ENCODE assay signal across 8 cellular contexts in the genomic region with DNA sequence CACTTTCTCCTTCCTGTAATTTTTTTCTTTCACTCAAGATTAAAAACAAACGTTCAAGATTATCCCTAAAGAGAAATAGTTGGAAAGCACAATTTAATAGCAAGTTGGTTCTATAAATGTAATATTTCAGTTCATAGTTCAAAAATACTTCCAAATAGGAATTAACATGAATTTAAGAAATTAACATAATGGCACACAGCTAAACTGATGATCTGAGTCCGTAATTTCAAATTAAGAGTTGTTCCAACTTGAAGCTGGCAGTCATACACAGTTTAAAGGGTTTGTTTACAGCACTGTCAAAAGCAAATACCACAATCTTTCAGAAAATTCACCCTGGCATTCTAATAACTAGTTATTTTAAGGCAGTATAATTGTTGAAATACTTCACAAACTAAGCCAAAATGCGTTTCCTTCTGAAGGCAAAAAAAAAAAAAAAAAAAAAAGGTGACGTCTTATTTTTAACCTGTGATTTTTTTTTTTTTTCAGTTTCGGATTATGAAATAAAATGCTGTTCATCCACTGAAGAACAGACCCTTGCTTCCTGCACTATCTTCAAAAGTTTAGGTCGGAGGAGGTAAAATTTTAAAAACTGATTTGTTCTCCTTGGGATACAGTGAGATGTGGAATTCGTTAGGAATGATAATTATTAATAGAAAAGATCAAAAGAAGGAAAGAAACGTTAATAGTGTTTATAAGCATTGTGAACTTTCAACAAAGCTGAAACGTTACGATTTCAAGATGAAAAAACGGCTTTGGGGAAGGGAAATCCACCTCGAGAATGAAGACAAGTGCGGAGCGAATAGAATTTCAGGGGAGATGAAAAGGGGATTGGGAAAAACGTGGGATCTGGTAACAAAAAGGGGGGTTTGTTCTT. TPM values are rescaled to one million over a fixed set of nuclear protein-coding genes. Genes with fewer than 3 reads are reported as not detected.
DNase-seq lines count a peak whose midpoint lies in the region; ATAC-seq, FAIRE-seq and TF ChIP-seq lines count a peak whose summit lies in the region.

No MANE protein-coding gene starts in this region.

- H2AFZ ChIP-seq in GM12878 (ENCODE audit: control insufficient read depth, low read depth, low read length) (peak overlapping the region; percentile 45), HepG2 (ENCODE audit: low read length) (no peak overlapping the region)

- H3K9ac ChIP-seq in HUES6 (ENCODE audit: low read length) (peak overlapping the region; percentile 90), GM12878 (ENCODE audit: control insufficient read depth, insufficient read depth, low read length) (peak overlapping the region; percentile 72), HepG2 (ENCODE audit: insufficient read depth, low read depth, low read length) (peak overlapping the region; percentile 99)

- no TSS peak for BruUV-seq in GM12878 (replicated peaks; lab: Mats Ljungman, UMichigan)
- BruUV-seq in HepG2 (replicated peaks; lab: Mats Ljungman, UMichigan): no TSS peak

- no peaks in the 10 kb centered on the region for H3K36me3 ChIP-seq in HUES6 (ENCODE audit: control insufficient read depth, insufficient read depth, low read length)
- no peaks in the 10 kb centered on the region for H3K36me3 ChIP-seq in GM12878 (ENCODE audit: control insufficient read depth in 2 of 2, insufficient read depth in 2 of 2, low read length in 1 of 2)
- H3K36me3 ChIP-seq in HepG2 (replicated peaks in 1 of 2; ENCODE audit: control insufficient read depth in 1 of 2, insufficient read depth in 2 of 2, low read length in 2 of 2): peaks cover 0 to 3% of the 10 kb centered on the region in 2 experiments; a peak in 1 of 5 replicates
- no peaks in the 10 kb centered on the region for H3K36me3 ChIP-seq in tibial artery

- CTCF ChIA-PET in GM12878 (lab: Yijun Ruan, JAX) (interaction anchor here (0.6 to 3.8 kb wide), 7 partner anchors 15 to 847 kb away, joined by 3 to 12 read pairs (median 4); no protein-coding TSS in a partner anchor), HepG2 (lab: Yijun Ruan, JAX; ENCODE audit: low intra/inter-chr PET ratio, low total read pairs) (no interaction called here)

- peaks cover 61% of the 10 kb centered on the region for H3K79me2 ChIP-seq in GM12878 (ENCODE audit: control insufficient read depth, insufficient read depth, low read length)
- peaks cover 67% of the 10 kb centered on the region for H3K79me2 ChIP-seq in HepG2 (ENCODE audit: insufficient read depth, low read length)

- no peaks in the 10 kb centered on the region for H3K9me3 ChIP-seq in HUES6 (ENCODE audit: control insufficient read depth, insufficient read depth, low read depth, low read length)
- H3K9me3 ChIP-seq in GM12878 (replicated peaks; ENCODE audit: control insufficient read depth, insufficient read depth, low read length): no peaks in the 10 kb centered on the region
- no peaks in the 10 kb centered on the region for H3K9me3 ChIP-seq in HepG2 (ENCODE audit: low read length)
- H3K9me3 ChIP-seq in tibial artery: no peaks in the 10 kb centered on the region

- DNase-seq in ACHN: peak; percentile 15
- no peak for DNase-seq in GM12878 (ENCODE audit: low read depth, low spot score)
- no peak for DNase-seq in HepG2 (ENCODE audit: low spot score)
- DNase-seq in tibial artery: no peak
- DNase-seq in stimulated activated CD4-positive, alpha-beta T cell treated with anti-CD3 and anti-CD28 coated beads, Interleukin-2, amount 100 ng/mL, for 48 hours: no peak

- no peaks in the 10 kb centered on the region for H4K20me1 ChIP-seq in GM12878 (ENCODE audit: control insufficient read depth, insufficient read depth)
- H4K20me1 ChIP-seq in HepG2 (ENCODE audit: insufficient read depth, low read length): peaks cover 42% of the 10 kb centered on the region

- intact Hi-C loops in GM12878 (cut with micrococcal nuclease; ENCODE audit: unreplicated experiment) (loop anchor here (2.0 kb wide), 1 partner anchor 155 kb away; no protein-coding TSS in a partner anchor), HepG2 (cut with micrococcal nuclease; ENCODE audit: unreplicated experiment) (loop anchor here (2.0 to 5.0 kb wide), 4 partner anchors 33 to 131 kb away; no protein-coding TSS in a partner anchor), tibial artery (cut with DNase I; ENCODE audit: low total_unique reads) (loop anchor here (10.0 kb wide), 1 partner anchor 821 kb away; a partner anchor contains a TSS)

- H3K4me1 ChIP-seq in HUES6 (ENCODE audit: control insufficient read depth, insufficient read depth, low read length): peaks cover 21% of the 10 kb centered on the region
- H3K4me1 ChIP-seq in GM12878 (ENCODE audit: control insufficient read depth, insufficient read depth, low read length): no peaks in the 10 kb centered on the region; the same call in none of the 2 replicates
- peaks cover 57% of the 10 kb centered on the region for H3K4me1 ChIP-seq in HepG2 (ENCODE audit: insufficient read depth, low read length)
- H3K4me1 ChIP-seq in tibial artery: peaks cover 0 to 40% (median 31%) of the 10 kb centered on the region in 4 donors

- H3K27ac ChIP-seq in HUES6 (ENCODE audit: low read depth, low read length) (peak overlapping the region; percentile 76; the same call in 1 of the 2 replicates), GM12878 (ENCODE audit: control insufficient read depth, insufficient read depth) (peak overlapping the region; percentile 93), HepG2 (ENCODE audit: extremely low read length, insufficient read depth, low read length) (peak overlapping the region; percentile 94), tibial artery (peak overlapping the region; percentile 94 to 97)

- SMC1A ChIA-PET in GM12878 (lab: Charles Lee; ENCODE audit: uncharacterized antibody, unreplicated experiment): interaction anchor here (1.1 to 7.6 kb wide), 12 partner anchors 12 to 207 kb away, joined by 3 to 89 read pairs (median 10); no protein-coding TSS in a partner anchor

- peak overlapping the region; percentile 81 for H3K4me3 ChIP-seq in HUES6 (ENCODE audit: low read depth, low read length)
- H3K4me3 ChIP-seq in GM12878: peak overlapping the region; percentile 93
- peak overlapping the region; percentile 85 to 99 (median 97) for H3K4me3 ChIP-seq in HepG2 (replicated peaks in 1 of 3; ENCODE audit: insufficient read depth in 1 of 3, low read depth in 2 of 3, low read length in 3 of 3)
- peak overlapping the region; percentile 77 to 89 for H3K4me3 ChIP-seq in tibial artery

- TF ChIP-seq CTCF in GM12878 (IDR thresholded peaks at IDR 0.05 in 2 of 3, conservative IDR thresholded peaks at IDR 0.05 in 1 of 3; ENCODE audit: control insufficient read depth in 2 of 3, extremely low read depth in 1 of 3, insufficient read depth in 1 of 3, low read depth in 3 of 3, low read length in 3 of 3) (no peak), HepG2 (CRISPR knock-in tag; IDR thresholded peaks at IDR 0.05) (no peak), tibial artery (IDR thresholded peaks at IDR 0.05) (no peak)

- ATAC-seq in GM12878: no peak
- ATAC-seq in HepG2: no peak
- ATAC-seq in GM21447 (IDR thresholded peaks at IDR 0.05; ENCODE audit: unreplicated experiment): no peak
- no peak for ATAC-seq in HG03565 (IDR thresholded peaks at IDR 0.05; ENCODE audit: unreplicated experiment)

- TF ChIP-seq RAD21 in GM12878 (IDR thresholded peaks at IDR 0.05; ENCODE audit: insufficient read depth, low read depth, low read length): no peak
- TF ChIP-seq RAD21 in HepG2 (CRISPR knock-in tag; IDR thresholded peaks at IDR 0.05): no peak

- FAIRE-seq in GM12878 (lab: Jason Lieb, UNC) (no peak), HepG2 (lab: Jason Lieb, UNC) (no peak)

- H3K4me2 ChIP-seq in GM12878 (ENCODE audit: control insufficient read depth, insufficient read depth) (peak overlapping the region; percentile 30), HepG2 (ENCODE audit: low read depth, low read length) (peak overlapping the region; percentile 79)

- POLR2A ChIA-PET in GM12878 (lab: Charles Lee): interaction anchor here (0.7 to 3.5 kb wide), 8 partner anchors 9 to 101 kb away, joined by 3 to 26 read pairs (median 5); no protein-coding TSS in a partner anchor
- POLR2A ChIA-PET in HepG2 (lab: Yijun Ruan, JAX): interaction anchor here (0.6 to 2.2 kb wide), 11 partner anchors 9 to 235 kb away, joined by 3 to 12 read pairs (median 7); no protein-coding TSS in a partner anchor

- 3% methylated on average over 13 of the region's 15 CpGs for WGBS in GM12878 (ENCODE audit: insufficient coverage, insufficient replicate concordance, low lambda C conversion rate, missing lambda C conversion rate)
- WGBS in HepG2 (ENCODE audit: low lambda C conversion rate): 1% methylated on average over 15 of the region's 15 CpGs

- TF ChIP-seq POLR2A in GM12878 (IDR thresholded peaks at IDR 0.05; ENCODE audit: low read depth, low read length) (no peak), HepG2 (IDR thresholded peaks at IDR 0.05; ENCODE audit: insufficient read depth in 1 of 2, low read depth in 2 of 2, low read length in 2 of 2) (no peak)

- H3K27me3 ChIP-seq in HUES6 (ENCODE audit: control insufficient read depth, insufficient read depth, low read length): no peaks in the 10 kb centered on the region
- no peaks in the 10 kb centered on the region for H3K27me3 ChIP-seq in GM12878 (replicated peaks in 1 of 2; ENCODE audit: control insufficient read depth in 2 of 2, insufficient read depth in 2 of 2, low read length in 1 of 2)
- peaks cover 0 to 4% of the 10 kb centered on the region in 2 experiments; a peak in 1 of 5 replicates for H3K27me3 ChIP-seq in HepG2 (ENCODE audit: control insufficient read depth in 1 of 2, insufficient read depth in 2 of 2, low read length in 2 of 2)
- no peaks in the 10 kb centered on the region for H3K27me3 ChIP-seq in tibial artery

- TF ChIP-seq EP300 in GM12878 (IDR thresholded peaks at IDR 0.05; ENCODE audit: borderline replicate concordance in 1 of 2, control insufficient read depth in 1 of 2, low read depth in 2 of 2, low read length in 2 of 2) (no peak), HepG2 (IDR thresholded peaks at IDR 0.05; ENCODE audit: low read depth in 2 of 2, low read length in 2 of 2) (no peak), HepG2 (CRISPR knock-in tag; IDR thresholded peaks at IDR 0.05; ENCODE audit: borderline replicate concordance) (no peak)

- in situ Hi-C loops in ACHN (cut with HindIII; ENCODE audit: low pct_ligation_motif_present, low pct_unique_long_range_greater_than_20kb, low sequenced_read_pairs): no loop called here
- in situ Hi-C loops in GM12878 (cut with MboI): loop anchor here (5.0 to 10.0 kb wide), 3 partner anchors 63 to 1181 kb away; a partner anchor contains a TSS
- in situ Hi-C loops in HepG2 (cut with HindIII; ENCODE audit: extremely low pct_ligation_motif_present, low pct_unique_long_range_greater_than_20kb): loop anchor here (5.0 to 25.0 kb wide), 2 partner anchors 208 to 868 kb away; no protein-coding TSS in a partner anchor

- RAD21 ChIA-PET in GM12878 (lab: Charles Lee; ENCODE audit: unreplicated experiment): interaction anchor here (0.8 to 11.5 kb wide), 14 partner anchors 10 to 693 kb away, joined by 3 to 77 read pairs (median 7); no protein-coding TSS in a partner anchor

RNA-seq across cellular contexts. Expression of a gene that starts 0.9 kb away (rescaled TPM):
- 246 and 249 TPM in 2 replicates for total RNA-seq in GM12878 (2013; cell fraction: nucleolus; rRNA removed)
- 10.6 and 10.7 TPM in 2 replicates for total RNA-seq in GM12878 (2014; rRNA removed)
- total RNA-seq in GM12878 (2014; rRNA removed; fragmentation: Illumina TruSeq; extraction: Trizol): 17.2 and 20.9 TPM in 2 replicates
- 14.2 and 14.4 TPM in 2 replicates for total RNA-seq in GM12878 (2021)
- polyA plus RNA-seq in GM12878 (2011; ENCODE audit: low read depth): 2.6 TPM
- 139 and 232 TPM in 2 replicates for polyA plus RNA-seq in GM12878 (2011; rRNA removed)
- polyA plus RNA-seq in GM12878 (2011; cell fraction: cytosol; rRNA removed): 64.4 and 71.0 TPM in 2 replicates
- 91.8 and 137 TPM in 2 replicates for polyA plus RNA-seq in GM12878 (2011; cell fraction: nucleus; rRNA removed)
- 5.5 and 6.8 TPM in 2 replicates for polyA plus RNA-seq in GM12878 (2012)
- 9.1 and 12.9 TPM in 2 replicates for polyA plus RNA-seq in GM12878 (2014; fragmentation: Illumina TruSeq; extraction: Trizol)
- 1 to 10 TPM; 1.5 to 1.8 TPM for polyA plus RNA-seq in GM12878 (2014; fragmentation: Nextera tagmentation; extraction: Ambion mirVana)
- polyA plus RNA-seq in GM12878 (2014; rRNA removed): 4.8 and 5.1 TPM in 2 replicates
- polyA plus RNA-seq in GM12878 (2016; fragmentation: Nextera tagmentation; extraction: Ambion mirVana): 10 to 100 TPM; 13.0 to 13.8 TPM
- 311 and 430 TPM in 2 replicates for polyA minus RNA-seq in GM12878 (2011; rRNA and poly(A)+ RNA removed)
- polyA minus RNA-seq in GM12878 (2011; cell fraction: cytosol; rRNA and poly(A)+ RNA removed): 125 and 166 TPM in 2 replicates
- polyA minus RNA-seq in GM12878 (2011; cell fraction: nucleus; rRNA and poly(A)+ RNA removed): 130 and 132 TPM in 2 replicates
- 161 and 166 TPM in 2 replicates for total RNA-seq in HepG2 (2016; rRNA removed; fragmentation: Illumina TruSeq; extraction: Trizol)
- 14.7 and 15.1 TPM in 2 replicates for total RNA-seq in HepG2 (2016; cell fraction: cytosol; rRNA removed; fragmentation: Illumina TruSeq; extraction: Trizol; ENCODE audit: low read depth)
- 168 TPM in 2 replicates for total RNA-seq in HepG2 (2016; cell fraction: insoluble cytoplasmic fraction; rRNA removed; fragmentation: Illumina TruSeq; extraction: Trizol)
- 65.8 and 71.7 TPM in 2 replicates for total RNA-seq in HepG2 (2016; cell fraction: membrane; rRNA removed; fragmentation: Illumina TruSeq; extraction: Trizol)
- total RNA-seq in HepG2 (2016; cell fraction: nucleus; rRNA removed; fragmentation: Illumina TruSeq; extraction: Trizol): 163 and 201 TPM in 2 replicates
- 57.9 and 66.6 TPM in 2 replicates for polyA plus RNA-seq in HepG2 (2011; rRNA removed)
- 31.2 and 65.6 TPM in 2 replicates for polyA plus RNA-seq in HepG2 (2011; cell fraction: cytosol; rRNA removed)
- polyA plus RNA-seq in HepG2 (2011; cell fraction: nucleus; rRNA removed): 23.4 and 30.7 TPM in 2 replicates
- 51.0 and 78.1 TPM in 2 replicates for polyA plus RNA-seq in HepG2 (2012)
- polyA plus RNA-seq in HepG2 (2016; cell fraction: cytosol; fragmentation: Illumina TruSeq; extraction: Trizol; ENCODE audit: low read depth): 2.0 and 2.1 TPM in 2 replicates
- 43.1 and 49.7 TPM in 2 replicates for polyA plus RNA-seq in HepG2 (2016; cell fraction: insoluble cytoplasmic fraction; fragmentation: Illumina TruSeq; extraction: Trizol; ENCODE audit: low read depth)
- polyA plus RNA-seq in HepG2 (2016; cell fraction: membrane; fragmentation: Illumina TruSeq; extraction: Trizol; ENCODE audit: low read depth): 9.8 and 10.4 TPM in 2 replicates
- 83.2 and 85.6 TPM in 2 replicates for polyA plus RNA-seq in HepG2 (2016; cell fraction: nucleus; fragmentation: Illumina TruSeq; extraction: Trizol; ENCODE audit: insufficient read depth, low read depth)
- 72.6 and 124 TPM in 2 replicates for polyA minus RNA-seq in HepG2 (2011; rRNA and poly(A)+ RNA removed; ENCODE audit: low replicate concordance)
- polyA minus RNA-seq in HepG2 (2011; cell fraction: cytosol; rRNA and poly(A)+ RNA removed): 241 and 268 TPM in 2 replicates
- 145 and 264 TPM in 2 replicates for polyA minus RNA-seq in HepG2 (2011; cell fraction: nucleus; rRNA and poly(A)+ RNA removed)
